11 cellular contexts compared by ENCODE assay signal in the genomic region with DNA sequence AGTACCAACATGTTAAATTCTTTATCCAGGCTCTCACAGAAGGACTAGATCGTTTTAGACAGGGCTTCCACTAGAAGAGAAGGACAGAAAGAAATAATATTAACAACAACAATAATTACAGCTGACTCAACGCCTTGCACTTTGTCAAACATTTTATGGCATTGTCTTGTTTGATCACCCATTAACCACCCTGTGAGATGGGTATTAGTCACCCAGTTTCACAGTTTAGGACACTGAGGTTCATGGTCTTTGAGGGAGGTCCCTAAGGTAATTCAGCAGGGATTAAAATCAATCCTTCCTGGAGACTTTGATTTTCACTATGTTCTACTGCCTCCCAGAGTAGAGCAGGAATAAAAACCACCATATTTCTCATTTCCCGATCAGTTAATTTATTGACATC. TPM values are rescaled to one million over a fixed set of nuclear protein-coding genes. Genes with fewer than 3 reads are reported as not detected.
DNase-seq lines count a peak whose midpoint lies in the region; ATAC-seq, FAIRE-seq and TF ChIP-seq lines count a peak whose summit lies in the region.
"Had no signal": no experiment of that assay in that cellular context is flagged by ENCODE, and none has a peak within 500 bp of the region (broad histone marks: within the 10 kb centered on the region; RNA-seq: fewer than 3 reads in every experiment).

No MANE protein-coding gene starts in this region.

- H3K4me2 ChIP-seq in mesendoderm (ENCODE audit: low read length): no peak overlapping the region

- TF ChIP-seq POLR2A in H54 (IDR thresholded peaks at IDR 0.05; ENCODE audit: low read depth, low read length): no peak
- no peak for TF ChIP-seq POLR2A in GM18505 (IDR thresholded peaks at IDR 0.05; ENCODE audit: borderline replicate concordance, extremely low read depth, insufficient read depth, insufficient read length)

- no peak overlapping the region for H3K9ac ChIP-seq in mesendoderm (ENCODE audit: low read length)

- H3K4ac ChIP-seq in mesendoderm (ENCODE audit: low read depth, low read length): no peak overlapping the region

- H3K9me3 ChIP-seq in CD4-positive, alpha-beta memory T cell (ENCODE audit: control insufficient read depth in 1 of 2, low read length in 2 of 2): no peaks in the 10 kb centered on the region

- no peak for ATAC-seq in GM18505 (IDR thresholded peaks at IDR 0.05; ENCODE audit: unreplicated experiment)

- H2AK5ac ChIP-seq in mesendoderm (ENCODE audit: low read length): no peak overlapping the region

- H3K36me3 ChIP-seq in mesendoderm (ENCODE audit: control insufficient read depth, insufficient read depth, low read length): no peaks in the 10 kb centered on the region
- no peaks in the 10 kb centered on the region for H3K36me3 ChIP-seq in CD4-positive, alpha-beta memory T cell (ENCODE audit: insufficient read depth, low read length)

- no peaks in the 10 kb centered on the region for H3K79me1 ChIP-seq in mesendoderm (ENCODE audit: low read length)

- H3K27ac ChIP-seq in epithelial cell of prostate (peak overlapping the region; percentile 35), mesendoderm (ENCODE audit: low read depth, low read length) (no peak overlapping the region)
- no peak overlapping the region for H3K27ac ChIP-seq in CD4-positive, alpha-beta memory T cell (ENCODE audit: low read depth, low read length)

- DNase-seq in H54 (ENCODE audit: insufficient read length, low spot score) (no peak), NCI-H1417 treated with DMSO at 0.1 percent for 48 hours (lab: John Stamatoyannopoulos, UW) (peak; percentile 2), epithelial cell of prostate (ENCODE audit: low read depth, low spot score) (peak; percentile 61), mesendoderm (peak; percentile 50), NCI-H146 (lab: John Stamatoyannopoulos, UW) (no peak)
- no peak for DNase-seq in activated CD4-positive, alpha-beta T cell treated with anti-CD3 and anti-CD28 coated beads for 4 hours
- no peak for DNase-seq in CD4-positive, alpha-beta memory T cell
- DNase-seq: substantia nigra had no signal

- H2BK120ac ChIP-seq in mesendoderm (ENCODE audit: low read depth, low read length): no peak overlapping the region

- H3K4me1 ChIP-seq in mesendoderm (ENCODE audit: control insufficient read depth, low read depth, low read length): no peaks in the 10 kb centered on the region
- no peaks in the 10 kb centered on the region for H3K4me1 ChIP-seq in CD4-positive, alpha-beta memory T cell (ENCODE audit: insufficient read depth, low read length)

- H3K27me3 Mint-ChIP-seq in CD4-positive, alpha-beta memory T cell: no peaks in the 10 kb centered on the region
- H3K27me3 Mint-ChIP-seq: activated naive CD4-positive, alpha-beta T cell treated with anti-CD3 and anti-CD28 coated beads, Interleukin-2, amount 50 U/mL, for 24 hours; central memory CD8-positive, alpha-beta T cell had no signal

- H3K79me2 ChIP-seq in mesendoderm (ENCODE audit: control insufficient read depth, insufficient read depth, low read length): no peaks in the 10 kb centered on the region

- no peak overlapping the region for H2BK5ac ChIP-seq in mesendoderm (ENCODE audit: low read length)

- H3K36me3 Mint-ChIP-seq in CD4-positive, alpha-beta memory T cell: no peaks in the 10 kb centered on the region
- H3K36me3 Mint-ChIP-seq: activated naive CD4-positive, alpha-beta T cell treated with anti-CD3 and anti-CD28 coated beads, Interleukin-2, amount 50 U/mL, for 24 hours had no signal

- no peak overlapping the region for H3K4me3 ChIP-seq in mesendoderm (ENCODE audit: low read length)
- no peak overlapping the region for H3K4me3 ChIP-seq in CD4-positive, alpha-beta memory T cell (ENCODE audit: low read length in 2 of 2)

- H4K8ac ChIP-seq in mesendoderm (ENCODE audit: low read depth, low read length): no peak overlapping the region

- WGBS in mesendoderm (ENCODE audit: extremely low coverage, insufficient coverage, low lambda C conversion rate): no CpG with 5 or more reads among the region's 3 CpGs

- peaks cover 6 to 29% (median 9%) of the 10 kb centered on the region in 8 donors for H3K9me3 Mint-ChIP-seq in CD4-positive, alpha-beta memory T cell
- H3K9me3 Mint-ChIP-seq: central memory CD8-positive, alpha-beta T cell had no signal

- no peaks in the 10 kb centered on the region for H3K27me3 ChIP-seq in mesendoderm (ENCODE audit: insufficient read depth, low read length, poor library complexity)
- H3K27me3 ChIP-seq in CD4-positive, alpha-beta memory T cell (ENCODE audit: insufficient read depth, low read length): no peaks in the 10 kb centered on the region

- FAIRE-seq in H54 (lab: Jason Lieb, UNC): peak; percentile 57

- POLR2A ChIA-PET in CD4-positive, alpha-beta memory T cell (lab: Charles Lee; ENCODE audit: partially characterized antibody): no interaction called here

- H2BK15ac ChIP-seq in mesendoderm (replicated peaks; ENCODE audit: low read depth): no peak overlapping the region

- no peak overlapping the region for H3K18ac ChIP-seq in mesendoderm (ENCODE audit: low read length)

- H3K56ac ChIP-seq in mesendoderm (ENCODE audit: low read length): no peak overlapping the region

- no peak overlapping the region for H3K4me3 Mint-ChIP-seq in CD4-positive, alpha-beta memory T cell
- H3K4me3 Mint-ChIP-seq: activated naive CD4-positive, alpha-beta T cell treated with anti-CD3 and anti-CD28 coated beads, Interleukin-2, amount 50 U/mL, for 24 hours; central memory CD8-positive, alpha-beta T cell had no signal

- no peaks in the 10 kb centered on the region for H3K4me1 Mint-ChIP-seq in CD4-positive, alpha-beta memory T cell
- H3K4me1 Mint-ChIP-seq: activated naive CD4-positive, alpha-beta T cell treated with anti-CD3 and anti-CD28 coated beads, Interleukin-2, amount 50 U/mL, for 24 hours; central memory CD8-positive, alpha-beta T cell had no signal

- no peak overlapping the region for H4K5ac ChIP-seq in mesendoderm (ENCODE audit: low read length)

- intact Hi-C loops in CD4-positive, alpha-beta memory T cell (cut with micrococcal nuclease): no loop called here

- H3K27ac Mint-ChIP-seq in CD4-positive, alpha-beta memory T cell: no peak overlapping the region
- H3K27ac Mint-ChIP-seq: activated naive CD4-positive, alpha-beta T cell treated with anti-CD3 and anti-CD28 coated beads, Interleukin-2, amount 50 U/mL, for 24 hours had no signal

- CTCF ChIA-PET in CD4-positive, alpha-beta memory T cell (lab: Charles Lee; ENCODE audit: partially characterized antibody): interaction anchor here (0.6 kb wide), 1 partner anchor 18 kb away, joined by 3 read pairs; no protein-coding TSS in a partner anchor

- H3K23ac ChIP-seq in mesendoderm (ENCODE audit: low read length): no peak overlapping the region

RNA-seq across cellular contexts. Expression of a gene that starts 51.4 kb away (rescaled TPM):
- 1.1 TPM for polyA plus RNA-seq in mesendoderm (2013, experiment 1 of 2)
- 1.0 TPM for polyA plus RNA-seq in mesendoderm (2013, experiment 2 of 2)
- not detected for total RNA-seq in CD4-positive, alpha-beta memory T cell
- polyA plus RNA-seq in CD4-positive, alpha-beta memory T cell: not detected

Comparison
In these comparisons a context has a peak if more than half of its experiments do, and no peak if none do; other contexts are left out.
1. DNase-seq: peak in NCI-H1417 treated with DMSO at 0.1 percent for 48 hours (single experiment), epithelial cell of prostate (single experiment) and mesendoderm (single experiment); none in H54 (single experiment), activated CD4-positive, alpha-beta T cell treated with anti-CD3 and anti-CD28 coated beads for 4 hours (0 of 2), CD4-positive, alpha-beta memory T cell (0 of 5) and NCI-H146 (single experiment).